ENCODE assay signal across 1 cellular context in the genomic region with DNA sequence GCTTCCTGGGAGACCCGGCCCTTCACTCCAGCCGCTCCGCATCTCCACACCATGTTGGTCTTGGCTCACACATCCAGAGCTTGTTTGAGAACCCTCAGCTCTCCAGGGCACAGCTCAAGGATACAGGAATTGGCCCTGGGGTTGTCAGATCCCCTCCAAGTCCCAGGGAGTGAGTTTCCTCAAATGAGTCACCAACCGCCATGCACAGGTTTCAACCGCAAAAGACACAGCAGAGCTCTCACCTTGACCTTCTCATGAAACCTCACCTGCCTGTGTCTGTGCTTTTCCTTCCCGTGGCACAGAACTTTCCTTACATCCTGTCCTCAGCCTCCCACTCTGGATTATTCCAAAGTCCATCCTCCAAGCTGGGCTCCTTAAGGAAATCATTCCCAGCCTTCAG.
TF ChIP-seq lines count a peak whose summit lies in the region.

No MANE protein-coding gene starts in this region.

TF ChIP-seq in H1, 55 proteins besides CTCF, POLR2A, EP300 and RAD21:
- no peak for TF ChIP-seq CHD2 (IDR thresholded peaks at IDR 0.05; ENCODE audit: low read length)
- no peak for TF ChIP-seq NRF1 (IDR thresholded peaks at IDR 0.05; ENCODE audit: low read depth, low read length)
- TF ChIP-seq GTF2F1 (IDR thresholded peaks at IDR 0.05; ENCODE audit: borderline replicate concordance, low read depth, low read length) = no peak
TF ChIP-seq in H1: peak in this region for 0.
